Comparison of ENCODE assay signal across 26 cellular contexts in the genomic region with DNA sequence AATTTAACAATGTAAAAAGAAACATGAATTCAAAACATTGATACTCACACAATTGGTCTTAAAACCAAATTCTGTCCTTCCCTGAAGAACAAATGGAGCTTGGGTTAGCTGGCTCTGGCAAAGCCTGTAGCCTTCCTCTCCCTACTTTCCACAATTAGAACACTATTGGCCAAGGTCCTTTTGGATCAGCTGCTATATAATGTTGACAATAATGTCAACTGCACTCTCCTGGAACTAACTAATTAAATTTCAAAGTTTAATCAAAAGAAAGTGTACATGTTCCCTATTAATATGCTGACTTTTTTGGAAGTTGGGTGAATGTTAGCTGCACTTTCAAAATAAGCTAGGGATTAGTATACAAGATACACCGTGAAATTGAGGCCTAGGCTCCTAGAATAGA.
"Had no signal": no experiment of that assay in that cellular context is flagged by ENCODE, and none has a peak within 500 bp of the region (broad histone marks: within the 10 kb centered on the region; RNA-seq: fewer than 3 reads in every experiment).

No MANE protein-coding gene starts in this region.

- H3K36me3 ChIP-seq: brain microvascular endothelial cell, lower lobe of right lung, pancreas, upper lobe of left lung, vagina had no signal

- H3K27ac ChIP-seq: brain microvascular endothelial cell, foreskin keratinocyte, hepatocyte, lower lobe of right lung, pancreas, upper lobe of left lung, vagina had no signal

- DNase-seq: activated B cell treated with CpG ODN at 0.5 μM for 24 hours; activated CD4-positive, alpha-beta T cell treated with anti-CD3 and anti-CD28 coated beads, Interleukin-2, amount 50 U/mL, for 1 hour; activated CD8-positive, alpha-beta T cell treated with anti-CD3 and anti-CD28 coated beads for 36 hours; activated gamma-delta T cell treated with Interleukin-2 at 50 U/mL for 16 hours; activated naive CD4-positive, alpha-beta T cell treated with anti-CD3 and anti-CD28 coated beads, Interleukin-2, amount 50 U/mL, for 16 hours; activated T-cell treated with anti-CD3 and anti-CD28 coated beads, Interleukin-2, amount 50 U/mL, for 4 hours; amniotic stem cell; brain microvascular endothelial cell; caudate nucleus; endodermal cell; foreskin keratinocyte; kidney; lower lobe of right lung; mesenchymal stem cell; naive thymus-derived CD8-positive, alpha-beta T cell; nucleus accumbens; pancreas; right cardiac atrium; stimulated activated CD4-positive, alpha-beta T cell treated with anti-CD3 and anti-CD28 coated beads, Interleukin-2, amount 100 ng/mL, for 48 hours; stimulated activated naive CD8-positive, alpha-beta T cell treated with anti-CD3 and anti-CD28 coated beads, Interleukin-15, Interleukin-2, amounts not matched to agents 100 U/mL and 50 U/mL, for 24 hours; T-helper 2 cell; upper lobe of left lung had no signal

- ATAC-seq: activated CD8-positive, alpha-beta T cell treated with anti-CD3 and anti-CD28 coated beads for 36 hours; activated T-cell treated with anti-CD3 and anti-CD28 coated beads, Interleukin-2, amount 50 U/mL, for 4 hours; activated T-helper 17 cell treated with anti-CD3 and anti-CD28 coated beads, Interleukin-2, amount 50 U/mL, for 72 hours; esophagus mucosa; foreskin keratinocyte; lower lobe of right lung; naive thymus-derived CD8-positive, alpha-beta T cell; pancreas; stimulated activated naive CD8-positive, alpha-beta T cell treated with anti-CD3 and anti-CD28 coated beads, Interleukin-15, Interleukin-2, amounts not matched to agents 100 U/mL and 50 U/mL, for 24 hours had no signal

- H3K4me3 ChIP-seq: hepatocyte, lower lobe of right lung, pancreas, upper lobe of left lung, vagina had no signal

- H3K4me1 ChIP-seq: foreskin keratinocyte, lower lobe of right lung, pancreas, upper lobe of left lung, vagina had no signal

- H3K27me3 ChIP-seq: brain microvascular endothelial cell, hepatocyte, pancreas, upper lobe of left lung, vagina had no signal

- H3K9me3 ChIP-seq: lower lobe of right lung, pancreas, upper lobe of left lung, vagina had no signal
